Comparison of ENCODE assay signal across 26 cellular contexts in the genomic region with DNA sequence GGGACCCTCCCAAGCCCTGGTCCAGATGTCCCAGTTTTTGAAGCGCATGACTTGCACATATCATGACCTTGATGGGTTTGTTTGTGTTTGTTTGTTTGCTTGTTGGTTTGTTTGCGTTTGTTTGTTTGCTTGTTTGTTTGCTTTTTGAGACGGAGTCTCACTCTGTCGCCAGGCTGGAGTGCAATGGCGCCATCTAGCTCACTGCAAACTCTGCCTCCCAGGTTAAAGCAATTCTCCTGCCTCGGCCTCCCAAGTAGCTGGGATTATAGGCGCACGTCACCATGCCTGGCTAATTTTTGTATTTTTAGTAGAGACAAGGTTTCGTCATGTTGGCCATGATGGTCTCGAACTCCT. TPM values are rescaled to one million over a fixed set of nuclear protein-coding genes. Genes with fewer than 3 reads are reported as not detected.
DNase-seq lines count a peak whose midpoint lies in the region; ATAC-seq, FAIRE-seq and TF ChIP-seq lines count a peak whose summit lies in the region.
"Had no signal": no experiment of that assay in that cellular context is flagged by ENCODE, and none has a peak within 500 bp of the region (broad histone marks: within the 10 kb centered on the region; RNA-seq: fewer than 3 reads in every experiment).

No MANE protein-coding gene starts in this region.

- no peak overlapping the region for H3K27ac ChIP-seq in K562 (ENCODE audit: extremely low read depth, low read depth, low read length)
- H3K27ac ChIP-seq in lung (ENCODE audit: low read depth in 1 of 2, low read length in 1 of 2), result no peak overlapping the region
- no peak overlapping the region for H3K27ac ChIP-seq in caudate nucleus (ENCODE audit: low read depth, low read length)
- H3K27ac ChIP-seq in Karpas-422 (ENCODE audit: low read length), result no peak overlapping the region
- H3K27ac ChIP-seq: lower lobe of right lung, pancreas, right atrium auricular region had no signal

- H3K9me3 ChIP-seq in K562 (replicated peaks; ENCODE audit: control insufficient read depth, insufficient read depth, low read depth, low read length), result no peaks in the 10 kb centered on the region
- H3K9me3 ChIP-seq in lung (ENCODE audit: control insufficient read depth in 2 of 2, insufficient read depth in 1 of 2, low read length in 1 of 2), result no peaks in the 10 kb centered on the region
- H3K9me3 ChIP-seq in Karpas-422 (ENCODE audit: low read length), result no peaks in the 10 kb centered on the region
- H3K9me3 ChIP-seq: lower lobe of right lung, pancreas, right atrium auricular region, SK-N-SH had no signal

- FAIRE-seq in K562 (lab: Jason Lieb, UNC), result peak; percentile 74
- FAIRE-seq: endothelial cell of umbilical vein, pancreas had no signal

- in situ Hi-C loops in K562 (cut with MboI), result no loop called here

- H3K79me2 ChIP-seq in K562 (ENCODE audit: control insufficient read depth, insufficient read depth, low read length) (no peaks in the 10 kb centered on the region), Karpas-422 (ENCODE audit: low read length) (no peaks in the 10 kb centered on the region)

- CTCF ChIA-PET in K562 (lab: Yijun Ruan, JAX; ENCODE audit: low intra/inter-chr PET ratio), result no interaction called here

- H3K36me3 ChIP-seq in K562 (ENCODE audit: control insufficient read depth, insufficient read depth, low read length) (no peaks in the 10 kb centered on the region), lung (ENCODE audit: control insufficient read depth in 2 of 2, insufficient read depth in 2 of 2, low read length in 2 of 2) (no peaks in the 10 kb centered on the region), Karpas-422 (ENCODE audit: insufficient read depth, low read length) (no peaks in the 10 kb centered on the region)
- H3K36me3 ChIP-seq: lower lobe of right lung, pancreas, right atrium auricular region had no signal

- ATAC-seq in K562 (no peak), lung (ENCODE audit: insufficient read depth, low FRiP score) (no peak)
- ATAC-seq: lower lobe of right lung, pancreas, PC-3 had no signal

- peaks cover 32% of the 10 kb centered on the region for H3K4me1 Mint-ChIP-seq in CD14-positive monocyte

- H3K4me3 ChIP-seq in HFF-Myc (replicated peaks; ENCODE audit: low read depth, low read length), result no peak overlapping the region
- H3K4me3 ChIP-seq in K562, result no peak overlapping the region
- H3K4me3 ChIP-seq in lung, result no peak overlapping the region
- H3K4me3 ChIP-seq in Karpas-422 (ENCODE audit: low read length), result no peak overlapping the region
- H3K4me3 ChIP-seq: lower lobe of right lung, pancreas, right atrium auricular region had no signal

- TF ChIP-seq EP300 in K562 (IDR thresholded peaks at IDR 0.05; ENCODE audit: low read length), result no peak

- no peak for TF ChIP-seq POLR2A in K562 (conservative IDR thresholded peaks at IDR 0.05)

- no peaks in the 10 kb centered on the region for H3K9me2 ChIP-seq in Karpas-422 (replicated peaks; ENCODE audit: insufficient read depth, low read length)
- H3K9me2 ChIP-seq: SK-N-SH had no signal

- DNase-seq in CD14-positive monocyte (ENCODE audit: low spot score) (no peak), HFF-Myc (ENCODE audit: extremely low read depth, low read depth) (no peak), K562 (ENCODE audit: extremely low read depth in 1 of 4, low spot score in 3 of 4) (no peak), lung (ENCODE audit: low spot score) (no peak), NCI-H82 (lab: John Stamatoyannopoulos, UW) (no peak), caudate nucleus (lab: John Stamatoyannopoulos, UW) (no peak), DMS 273 treated with DMSO at 0.1 percent for 48 hours (lab: John Stamatoyannopoulos, UW) (no peak), Karpas-422 (no peak)
- DNase-seq: activated CD4-positive, alpha-beta T cell treated with anti-CD3 and anti-CD28 coated beads, Interleukin-2, amount 10 ng/mL, durations not matched to agents 24 days and 14 days; activated T-cell treated with anti-CD3 and anti-CD28 coated beads, Interleukin-2, amount 50 U/mL, for 4 hours; cerebellar nuclear complex; lower lobe of right lung; NCI-H1092; NCI-H1694 treated with DMSO at 0.1 percent for 48 hours; NCI-H2171; NCI-H524; PC-3; SK-N-SH; stimulated activated CD4-positive, alpha-beta T cell treated with anti-CD3 and anti-CD28 coated beads, Interleukin-2, amount 100 ng/mL, for 48 hours; trophoblast cell had no signal

- no peaks in the 10 kb centered on the region for H3K36me3 Mint-ChIP-seq in CD14-positive monocyte
- H3K36me3 Mint-ChIP-seq: CD4-positive, alpha-beta memory T cell; natural killer cell treated with Interleukin-12 subunit alpha and Interleukin-12 subunit beta and Interleukin-15 and Interleukin-18, amount 100 ng/mL, for 72 hours had no signal

- H4K20me1 ChIP-seq in K562 (replicated peaks; ENCODE audit: control insufficient read depth, insufficient read depth, low read length), result peaks cover 5% of the 10 kb centered on the region; the same call in 1 of the 2 replicates
- 0 out of 2 replicates have a peak, but pooled peaks cover 5% of the 10 kb centered on the region for H4K20me1 ChIP-seq in Karpas-422 (ENCODE audit: insufficient read depth, low read depth, low read length)

- H3K27me3 ChIP-seq in K562 (ENCODE audit: control insufficient read depth in 2 of 2, insufficient read depth in 2 of 2, low read length in 2 of 2) (peaks cover 21 to 49% of the 10 kb centered on the region in 2 experiments; a peak in 3 of 5 replicates), lung (ENCODE audit: control insufficient read depth, insufficient read depth) (no peaks in the 10 kb centered on the region), Karpas-422 (ENCODE audit: low read length) (no peaks in the 10 kb centered on the region)
- H3K27me3 ChIP-seq: pancreas, right atrium auricular region had no signal

- BruUV-seq in K562 (replicated peaks; lab: Mats Ljungman, UMichigan), result no TSS peak

- H3K27ac Mint-ChIP-seq in CD14-positive monocyte, result peak overlapping the region in 2 of 7 donors; percentile 57 to 74
- H3K27ac Mint-ChIP-seq: activated CD4-positive, alpha-beta T cell treated with anti-CD3 and anti-CD28 coated beads, Interleukin-2, amount 10 ng/mL, durations not matched to agents 24 days and 14 days; CD4-positive, alpha-beta memory T cell; natural killer cell treated with Interleukin-12 subunit alpha and Interleukin-12 subunit beta and Interleukin-15 and Interleukin-18, amount 100 ng/mL, for 72 hours; T-helper 1 cell treated with Interleukin-12 subunit alpha and Interleukin-12 subunit beta and Interleukin-4 antibody, amounts not matched to agents 30 μg/mL and 1 μg/mL, for 36 hours had no signal

- H2AFZ ChIP-seq in K562 (ENCODE audit: low read depth, low read length), result no peak overlapping the region
- no peak overlapping the region for H2AFZ ChIP-seq in Karpas-422 (ENCODE audit: low read length)

- no peak overlapping the region for H3K4me3 Mint-ChIP-seq in CD14-positive monocyte
- H3K4me3 Mint-ChIP-seq: activated CD4-positive, alpha-beta T cell treated with anti-CD3 and anti-CD28 coated beads, Interleukin-2, amount 10 ng/mL, durations not matched to agents 24 days and 14 days; activated T-cell treated with anti-CD3 and anti-CD28 coated beads, Interleukin-2, amount 50 U/mL, for 4 hours; CD4-positive, alpha-beta memory T cell; natural killer cell treated with Interleukin-12 subunit alpha and Interleukin-12 subunit beta and Interleukin-15 and Interleukin-18, amount 100 ng/mL, for 72 hours; T-helper 1 cell treated with Interleukin-12 subunit alpha and Interleukin-12 subunit beta and Interleukin-4 antibody, amounts not matched to agents 30 μg/mL and 1 μg/mL, for 36 hours had no signal

- H3K4me1 ChIP-seq in K562 (replicated peaks in 1 of 2; ENCODE audit: control insufficient read depth in 2 of 2, insufficient read depth in 2 of 2, low read length in 2 of 2) (peaks cover 0 to 22% of the 10 kb centered on the region in 2 experiments; a peak in 2 of 5 replicates), lung (ENCODE audit: control insufficient read depth in 2 of 2, insufficient read depth in 2 of 2, low read length in 2 of 2) (peaks cover 0 to 16% of the 10 kb centered on the region in 2 donors), Karpas-422 (ENCODE audit: low read length) (peaks cover 10% of the 10 kb centered on the region)
- H3K4me1 ChIP-seq: pancreas had no signal

- POLR2A ChIA-PET in K562 (lab: Yijun Ruan, JAX), result no interaction called here

- H3K4me2 ChIP-seq in K562 (ENCODE audit: insufficient read depth, low read length) (no peak overlapping the region), Karpas-422 (ENCODE audit: low read depth, low read length, poor library complexity, severe bottlenecking) (no peak overlapping the region)
- H3K4me2 ChIP-seq: SK-N-SH had no signal

- 3% methylated on average over 10 of the region's 10 CpGs for WGBS in K562 (ENCODE audit: insufficient coverage, low coverage, missing lambda C conversion rate)
- 63 to 67% methylated on average over 10 of the region's 10 CpGs for WGBS in lung, 2 donors

- H3K27me3 Mint-ChIP-seq in CD14-positive monocyte (ENCODE audit: low read depth in 3 of 3), result peaks cover 1 to 12% (median 9%) of the 10 kb centered on the region in 3 donors

- H3K9me3 Mint-ChIP-seq in CD14-positive monocyte, result peaks cover 0 to 2% (median 0%) of the 10 kb centered on the region in 7 donors
- H3K9me3 Mint-ChIP-seq: activated CD4-positive, alpha-beta T cell treated with anti-CD3 and anti-CD28 coated beads, Interleukin-2, amount 10 ng/mL, durations not matched to agents 24 days and 14 days; activated T-cell treated with anti-CD3 and anti-CD28 coated beads, Interleukin-2, amount 50 U/mL, for 4 hours; natural killer cell treated with Interleukin-12 subunit alpha and Interleukin-12 subunit beta and Interleukin-15 and Interleukin-18, amount 100 ng/mL, for 72 hours; T-helper 1 cell treated with Interleukin-12 subunit alpha and Interleukin-12 subunit beta and Interleukin-4 antibody, amounts not matched to agents 30 μg/mL and 1 μg/mL, for 36 hours had no signal

- H3K9ac ChIP-seq in K562 (ENCODE audit: insufficient read depth in 1 of 2, low read depth in 2 of 2, low read length in 2 of 2) (0 out of 4 replicates have a peak overlapping the region, but pooled peaks of 1 of the 2 experiments have one; percentile 26), Karpas-422 (ENCODE audit: low read length) (no peak overlapping the region)
- H3K9ac ChIP-seq: SK-N-SH had no signal

- peak in 1 of 2 experiments; percentile 56; a peak in 2 of 4 replicates for TF ChIP-seq RAD21 in K562 (CRISPR knock-in tag; conservative IDR thresholded peaks at IDR 0.05 in 1 of 2, IDR thresholded peaks at IDR 0.05 in 1 of 2)

- intact Hi-C loops in CD14-positive monocyte (cut with micrococcal nuclease), result no loop called here
- intact Hi-C loops in K562 (cut with micrococcal nuclease), result no loop called here

- no peaks in the 10 kb centered on the region for H3K9me1 ChIP-seq in K562 (ENCODE audit: control insufficient read depth, insufficient read depth, low read length)

- TF ChIP-seq CTCF in CD14-positive monocyte (IDR thresholded peaks at IDR 0.05) (peak; percentile 22), HFF-Myc (IDR thresholded peaks at IDR 0.05; ENCODE audit: low read depth, low read length, missing control alignments) (peak; percentile 7), K562 (IDR thresholded peaks at IDR 0.05 in 2 of 3, conservative IDR thresholded peaks at IDR 0.05 in 1 of 3; ENCODE audit: insufficient read depth in 2 of 3, low read depth in 1 of 3, low read length in 3 of 3) (peak; percentile 43 to 52 (median 50)), lung (IDR thresholded peaks at IDR 0.05; ENCODE audit: control extremely low read depth, extremely low read depth) (peak; percentile 2)

RNA-seq across cellular contexts. Expression of gene UBAC1, which starts 13.0 kb away (rescaled TPM):
- polyA plus RNA-seq in CD14-positive monocyte (10 to 100 TPM; 35.8 to 52.5 TPM), K562 (2011; rRNA removed) (385 and 395 TPM in 2 replicates), K562 (2014; fragmentation: Illumina TruSeq; extraction: Trizol) (219 and 228 TPM in 2 replicates), K562 (2014; fragmentation: Nextera tagmentation; extraction: Ambion mirVana) (100 to 1,000 TPM in 1 of 2 experiments, 10 to 100 TPM in 1; 94.0 to 117 TPM), K562 (2014; rRNA removed) (381 and 405 TPM in 2 replicates), lung (10 to 100 TPM; 37.8 to 40.1 TPM)
- total RNA-seq in K562 (2011; cell fraction: chromatin; rRNA removed; ENCODE audit: low replicate concordance), result 536 and 854 TPM in 2 replicates
- 552 and 553 TPM in 2 replicates for total RNA-seq in K562 (2011; cell fraction: nucleolus; rRNA removed)
- 447 and 492 TPM in 2 replicates for total RNA-seq in K562 (2011; cell fraction: nucleoplasm; rRNA removed)
- total RNA-seq in K562 (2014; rRNA removed) (399 and 504 TPM in 2 replicates), K562 (2014; rRNA removed; fragmentation: Illumina TruSeq; extraction: Trizol) (138 and 145 TPM in 2 replicates), K562 (2015; rRNA removed; fragmentation: Illumina TruSeq; extraction: Trizol) (166 and 171 TPM in 2 replicates), K562 (2021) (294 and 309 TPM in 2 replicates), lung (10 to 100 TPM; 39.2 to 49.5 TPM)
- 447 and 505 TPM in 2 replicates for polyA plus RNA-seq in K562 (2011; cell fraction: cytosol; rRNA removed)
- polyA plus RNA-seq in K562 (2011; cell fraction: nucleus; rRNA removed), result 838 and 845 TPM in 2 replicates
- polyA plus RNA-seq in K562 (2012), result 178 and 239 TPM in 2 replicates
- polyA minus RNA-seq in K562 (2011; rRNA and poly(A)+ RNA removed), result 128 and 165 TPM in 2 replicates
- 110 and 129 TPM in 2 replicates for polyA minus RNA-seq in K562 (2011; cell fraction: cytosol; rRNA and poly(A)+ RNA removed)
- polyA minus RNA-seq in K562 (2011; cell fraction: nucleus; rRNA and poly(A)+ RNA removed), result 120 and 171 TPM in 2 replicates
- total RNA-seq in Karpas-422 (2014; rRNA removed; shearing (Covaris generic); ENCODE audit: low replicate concordance), result 32.1 and 56.9 TPM in 2 replicates
